31 cellular contexts compared by ENCODE assay signal in genomic region chr12:78725033-78725432, GRCh38.
"Had no signal": no experiment of that assay in that cellular context is flagged by ENCODE, and none has a peak within 500 bp of the region (broad histone marks: within the 10 kb centered on the region; RNA-seq: fewer than 3 reads in every experiment).

No MANE protein-coding gene starts in this region.

- H3K4me3 Mint-ChIP-seq: activated CD4-positive, alpha-beta T cell treated with anti-CD3 and anti-CD28 coated beads, Interleukin-2, amount 10 ng/mL, durations not matched to agents 24 days and 14 days; activated CD8-positive, alpha-beta T cell treated with anti-CD3 and anti-CD28 coated beads, Interleukin-2, amount 10 ng/mL, durations not matched to agents 7 days and 5 days; activated naive CD4-positive, alpha-beta T cell treated with anti-CD3 and anti-CD28 coated beads, Interleukin-2, amount 50 U/mL, for 24 hours; activated naive CD8-positive, alpha-beta T cell treated with anti-CD3 and anti-CD28 coated beads, Interleukin-2, amount 10 ng/mL, durations not matched to agents 7 days and 5 days; activated T-cell treated with anti-CD3 and anti-CD28 coated beads, Interleukin-2, amount 50 U/mL, for 24 hours had no signal

- H3K27me3 Mint-ChIP-seq: activated CD4-positive, alpha-beta T cell treated with anti-CD3 and anti-CD28 coated beads, Interleukin-2, amount 10 ng/mL, durations not matched to agents 24 days and 14 days; activated naive CD4-positive, alpha-beta T cell treated with anti-CD3 and anti-CD28 coated beads, Interleukin-2, amount 50 U/mL, for 24 hours; activated naive CD8-positive, alpha-beta T cell treated with anti-CD3 and anti-CD28 coated beads, Interleukin-2, amount 10 ng/mL, durations not matched to agents 7 days and 5 days; activated T-cell treated with anti-CD3 and anti-CD28 coated beads, Interleukin-2, amount 50 U/mL, for 24 hours had no signal

- H3K27ac ChIP-seq: body of pancreas, breast epithelium, PC-9, RWPE1, SK-N-MC had no signal

- FAIRE-seq: astrocyte, RCC 7860 had no signal

- DNase-seq: activated CD4-positive, alpha-beta T cell treated with anti-CD3 and anti-CD28 coated beads, Interleukin-2, amount 10 ng/mL, durations not matched to agents 24 days and 14 days; activated CD4-positive, alpha-beta T cell treated with anti-CD3 and anti-CD28 coated beads, Interleukin-2, amount 50 U/mL, for 48 hours; activated CD8-positive, alpha-beta T cell treated with anti-CD3 and anti-CD28 coated beads, Interleukin-2, amount 10 ng/mL, durations not matched to agents 7 days and 5 days; activated gamma-delta T cell; activated naive CD4-positive, alpha-beta T cell treated with Interleukin-2 at 50 U/mL for 16 hours; activated naive CD8-positive, alpha-beta T cell treated with anti-CD3 and anti-CD28 coated beads, Interleukin-2, amount 10 ng/mL, durations not matched to agents 7 days and 5 days; activated T-cell treated with anti-CD3 and anti-CD28 coated beads, Interleukin-2, amount 50 U/mL, for 24 hours; amygdala; body of pancreas; Kasumi-1; NCI-H1048; NCI-H1417; NCI-H146; NCI-H187; NCI-H2029 treated with DMSO at 0.1 percent for 48 hours; NCI-H2107; NCI-H446 treated with DMSO at 0.1 percent for 48 hours; NCI-H524 treated with DMSO at 0.1 percent for 48 hours; NCI-H748 treated with DMSO at 0.1 percent for 48 hours; NK-92 treated with Interleukin-12 subunit alpha and Interleukin-12 subunit beta, amount 100 ng/mL, for 24 hours; PC-9; Right ventricle myocardium superior; T1000 had no signal

- ATAC-seq: activated CD8-positive, alpha-beta T cell treated with anti-CD3 and anti-CD28 coated beads, Interleukin-2, amount 10 ng/mL, durations not matched to agents 7 days and 5 days; body of pancreas had no signal

- H3K36me3 ChIP-seq: breast epithelium, MG63 had no signal

- H3K27me3 ChIP-seq: body of pancreas, breast epithelium, MG63 had no signal

- H2AFZ ChIP-seq: PC-9 had no signal

- H3K4me3 ChIP-seq: body of pancreas, breast epithelium, MG63, PC-9, SK-N-MC had no signal

- H3K9me3 ChIP-seq: body of pancreas, breast epithelium, MG63 had no signal

- H3K27ac Mint-ChIP-seq: activated CD4-positive, alpha-beta T cell treated with anti-CD3 and anti-CD28 coated beads, Interleukin-2, amount 10 ng/mL, durations not matched to agents 24 days and 14 days; activated CD8-positive, alpha-beta T cell treated with anti-CD3 and anti-CD28 coated beads, Interleukin-2, amount 10 ng/mL, durations not matched to agents 7 days and 5 days; activated naive CD4-positive, alpha-beta T cell treated with anti-CD3 and anti-CD28 coated beads, Interleukin-2, amount 50 U/mL, for 24 hours; activated naive CD8-positive, alpha-beta T cell treated with anti-CD3 and anti-CD28 coated beads, Interleukin-2, amount 10 ng/mL, durations not matched to agents 7 days and 5 days; activated T-cell treated with anti-CD3 and anti-CD28 coated beads, Interleukin-2, amount 50 U/mL, for 24 hours; activated T-helper 2 cell treated with anti-CD3 and anti-CD28 coated beads, Interferon-gamma antibody, Interleukin-2, Interleukin-4, amounts not matched to agents 10 μg/mL and 5 μg/mL and 100 μg/mL, durations not matched to agents 14 hours and 24 hours and 36 hours had no signal

- H3K9me3 Mint-ChIP-seq: activated CD4-positive, alpha-beta T cell treated with anti-CD3 and anti-CD28 coated beads, Interleukin-2, amount 10 ng/mL, durations not matched to agents 24 days and 14 days; activated naive CD4-positive, alpha-beta T cell treated with anti-CD3 and anti-CD28 coated beads, Interleukin-2, amount 50 U/mL, for 24 hours; activated naive CD8-positive, alpha-beta T cell treated with anti-CD3 and anti-CD28 coated beads, Interleukin-2, amount 10 ng/mL, durations not matched to agents 7 days and 5 days had no signal

- H3K36me3 Mint-ChIP-seq: activated naive CD4-positive, alpha-beta T cell treated with anti-CD3 and anti-CD28 coated beads, Interleukin-2, amount 50 U/mL, for 24 hours; activated naive CD8-positive, alpha-beta T cell treated with anti-CD3 and anti-CD28 coated beads, Interleukin-2, amount 10 ng/mL, durations not matched to agents 7 days and 5 days had no signal

- H3K4me1 Mint-ChIP-seq: activated CD4-positive, alpha-beta T cell treated with anti-CD3 and anti-CD28 coated beads, Interleukin-2, amount 10 ng/mL, durations not matched to agents 24 days and 14 days; activated naive CD4-positive, alpha-beta T cell treated with anti-CD3 and anti-CD28 coated beads, Interleukin-2, amount 50 U/mL, for 24 hours; activated naive CD8-positive, alpha-beta T cell treated with anti-CD3 and anti-CD28 coated beads, Interleukin-2, amount 10 ng/mL, durations not matched to agents 7 days and 5 days had no signal

- H3K4me1 ChIP-seq: body of pancreas, breast epithelium had no signal

- H3K4me2 ChIP-seq: PC-9 had no signal
